Comparison of ENCODE assay signal across 17 cellular contexts in genomic region chr2:32847734-32848133, GRCh38.
A peak's percentile ranks its signal among the peaks of the same experiment; 100 is the strongest.
DNase-seq lines count a peak whose midpoint lies in the region; ATAC-seq, FAIRE-seq and TF ChIP-seq lines count a peak whose summit lies in the region.
"Had no signal": no experiment of that assay in that cellular context is flagged by ENCODE, and none has a peak within 500 bp of the region (broad histone marks: within the 10 kb centered on the region; RNA-seq: fewer than 3 reads in every experiment).

No MANE protein-coding gene starts in this region.

- H3K36me3 Mint-ChIP-seq in nephron progenitor cell (ENCODE audit: low read depth), result peaks cover 5% of the 10 kb centered on the region
- H3K36me3 Mint-ChIP-seq in progenitor cell of endocrine pancreas (ENCODE audit: insufficient read depth), result no peaks in the 10 kb centered on the region
- H3K36me3 Mint-ChIP-seq: CD4-positive, alpha-beta memory T cell had no signal

- no peak overlapping the region for H2BK12ac ChIP-seq in neuronal stem cell (ENCODE audit: low read length)

- H3K79me1 ChIP-seq in neuronal stem cell (ENCODE audit: low read depth, low read length), result no peaks in the 10 kb centered on the region

- H3K27ac Mint-ChIP-seq in nephron progenitor cell, result no peak overlapping the region
- H3K27ac Mint-ChIP-seq in progenitor cell of endocrine pancreas, result no peak overlapping the region
- H3K27ac Mint-ChIP-seq: CD4-positive, alpha-beta memory T cell had no signal

- no peak overlapping the region for H3K14ac ChIP-seq in neuronal stem cell (ENCODE audit: low read length)

- ATAC-seq in left cardiac atrium, result no peak
- ATAC-seq: A549 had no signal

- peak; percentile 77 for FAIRE-seq in bronchial epithelial cell (lab: Jason Lieb, UNC)
- FAIRE-seq: A549, G401.6, GM12892 had no signal

- no peak overlapping the region for H2AK5ac ChIP-seq in neuronal stem cell (ENCODE audit: low read depth, low read length)

- H2BK120ac ChIP-seq in neuronal stem cell (ENCODE audit: low read depth, low read length), result no peak overlapping the region

- no peaks in the 10 kb centered on the region for H3K4me1 ChIP-seq in neuronal stem cell (ENCODE audit: control insufficient read depth in 2 of 2, insufficient read depth in 1 of 2, low read depth in 1 of 2, low read length in 2 of 2)
- H3K4me1 ChIP-seq: A549 had no signal

- H2BK15ac ChIP-seq in neuronal stem cell (ENCODE audit: low read length), result no peak overlapping the region

- H3K27me3 Mint-ChIP-seq in nephron progenitor cell (ENCODE audit: low read depth, poor library complexity), result no peaks in the 10 kb centered on the region
- H3K27me3 Mint-ChIP-seq in progenitor cell of endocrine pancreas, result no peaks in the 10 kb centered on the region

- H3K27ac ChIP-seq in neuronal stem cell (replicated peaks; ENCODE audit: low read length), result no peak overlapping the region
- H3K27ac ChIP-seq: A549, C4-2B, HL-60 had no signal

- H3K4me3 Mint-ChIP-seq in nephron progenitor cell (no peak overlapping the region), progenitor cell of endocrine pancreas (ENCODE audit: low read depth) (no peak overlapping the region)
- H3K4me3 Mint-ChIP-seq: CD4-positive, alpha-beta memory T cell; H9 had no signal

- no peak overlapping the region for H4K8ac ChIP-seq in neuronal stem cell (ENCODE audit: low read depth, low read length)

- H3K4me2 ChIP-seq in neuronal stem cell (ENCODE audit: insufficient read depth, low read length, poor library complexity, severe bottlenecking), result no peak overlapping the region
- H3K4me2 ChIP-seq: A549 had no signal

- no peak overlapping the region for H2BK5ac ChIP-seq in neuronal stem cell (ENCODE audit: low read length)

- TF ChIP-seq CTCF in bronchial epithelial cell (IDR thresholded peaks at IDR 0.05; ENCODE audit: insufficient read depth, low read length, severe bottlenecking), result no peak
- TF ChIP-seq CTCF in nephron progenitor cell (IDR thresholded peaks at IDR 0.05), result no peak
- TF ChIP-seq CTCF in progenitor cell of endocrine pancreas (IDR thresholded peaks at IDR 0.05; ENCODE audit: unreplicated experiment), result no peak

- DNase-seq in bronchial epithelial cell (ENCODE audit: low read depth) (no peak), foreskin melanocyte (peak; percentile 42), neuronal stem cell (ENCODE audit: low spot score) (no peak), nephron progenitor cell (no peak), progenitor cell of endocrine pancreas (ENCODE audit: low spot score, unreplicated experiment) (no peak), left cardiac atrium (no peak)
- DNase-seq: BE2C; CD4-positive, alpha-beta memory T cell; DMS79; EL; GOT3; H9 had no signal

- H3K4me3 ChIP-seq in bronchial epithelial cell (ENCODE audit: low read depth, low read length) (no peak overlapping the region), neuronal stem cell (ENCODE audit: low read length in 2 of 2) (no peak overlapping the region)
- H3K4me3 ChIP-seq: A549 had no signal

- intact Hi-C loops in left cardiac atrium (cut with DNase I), result no loop called here

- peaks cover 0 to 2% of the 10 kb centered on the region in 2 donors for H3K9me3 ChIP-seq in neuronal stem cell (replicated peaks in 1 of 2; ENCODE audit: control insufficient read depth in 2 of 2, insufficient read depth in 1 of 2, low read depth in 1 of 2, low read length in 2 of 2)
- H3K9me3 ChIP-seq: BE2C had no signal

- peaks cover 9% of the 10 kb centered on the region for H3K4me1 Mint-ChIP-seq in nephron progenitor cell
- H3K4me1 Mint-ChIP-seq in progenitor cell of endocrine pancreas (ENCODE audit: low read depth), result peaks cover 1% of the 10 kb centered on the region
- H3K4me1 Mint-ChIP-seq: CD4-positive, alpha-beta memory T cell; H9 had no signal

- H3K4ac ChIP-seq in neuronal stem cell (ENCODE audit: low read length), result no peak overlapping the region

- no peaks in the 10 kb centered on the region for H3K27me3 ChIP-seq in bronchial epithelial cell (ENCODE audit: control insufficient read depth, insufficient read depth, low read length)
- H3K27me3 ChIP-seq in neuronal stem cell (ENCODE audit: control insufficient read depth in 3 of 3, insufficient read depth in 3 of 3, low read depth in 1 of 3, low read length in 3 of 3), result no peaks in the 10 kb centered on the region
- H3K27me3 ChIP-seq: BE2C had no signal

- no peak overlapping the region for H2AFZ ChIP-seq in neuronal stem cell (ENCODE audit: low read length)

- peak overlapping the region; percentile 30 for H3K23ac ChIP-seq in neuronal stem cell (ENCODE audit: low read depth, low read length, poor library complexity)

- H3K9me3 Mint-ChIP-seq in nephron progenitor cell (peaks cover 37% of the 10 kb centered on the region), progenitor cell of endocrine pancreas (ENCODE audit: low read depth) (peaks cover 7% of the 10 kb centered on the region)

- peak overlapping the region; percentile 61 for H3K18ac ChIP-seq in neuronal stem cell (ENCODE audit: low read length)

- H4K91ac ChIP-seq in neuronal stem cell (ENCODE audit: low read depth, low read length, poor library complexity), result no peak overlapping the region

- H3K36me3 ChIP-seq in bronchial epithelial cell (ENCODE audit: control insufficient read depth, insufficient read depth, low read length), result no peaks in the 10 kb centered on the region
- no peaks in the 10 kb centered on the region for H3K36me3 ChIP-seq in neuronal stem cell (replicated peaks in 1 of 2; ENCODE audit: control insufficient read depth in 2 of 2, insufficient read depth in 2 of 2, low read length in 2 of 2)
- H3K36me3 ChIP-seq: BE2C had no signal

- no peak overlapping the region for H3K9ac ChIP-seq in neuronal stem cell (ENCODE audit: low read depth, low read length, poor library complexity)
